28 cellular contexts compared by ENCODE assay signal in genomic region chr3:144242797-144243196, GRCh38.
"Had no signal": no experiment of that assay in that cellular context is flagged by ENCODE, and none has a peak within 500 bp of the region (broad histone marks: within the 10 kb centered on the region; RNA-seq: fewer than 3 reads in every experiment).

No MANE protein-coding gene starts in this region.

- H3K9me3 Mint-ChIP-seq: nephron progenitor cell; neural progenitor cell; stimulated activated effector memory CD8-positive, alpha-beta T cell treated with anti-CD3 and anti-CD28 coated beads, Interleukin-12 subunit alpha, Interleukin-12 subunit beta, amount 100 ng/mL, for 72 hours; stimulated activated naive B cell treated with anti-CD40 and anti-IgM and Interleukin-4, amounts not matched to agents 10 μg/mL and 1 μg/mL and 100 μg/mL, for 72 hours; stimulated activated naive CD8-positive, alpha-beta T cell treated with anti-CD3 and anti-CD28 coated beads, Interleukin-15, Interleukin-2, amounts not matched to agents 100 ng/mL and 50 ng/mL, for 24 hours had no signal

- H3K36me3 Mint-ChIP-seq: natural killer cell; neural progenitor cell; stimulated activated effector memory CD8-positive, alpha-beta T cell treated with anti-CD3 and anti-CD28 coated beads, Interleukin-12 subunit alpha, Interleukin-12 subunit beta, amount 100 ng/mL, for 72 hours; stimulated activated naive B cell treated with anti-CD40 and anti-IgM and Interleukin-4, amounts not matched to agents 10 μg/mL and 1 μg/mL and 100 μg/mL, for 72 hours had no signal

- H3K9ac ChIP-seq: neural progenitor cell, parathyroid adenoma had no signal

- H3K27me3 Mint-ChIP-seq: progenitor cell of endocrine pancreas; stimulated activated naive CD8-positive, alpha-beta T cell treated with anti-CD3 and anti-CD28 coated beads, Interleukin-15, Interleukin-2, amounts not matched to agents 100 ng/mL and 50 ng/mL, for 24 hours had no signal

- H2AFZ ChIP-seq: neural progenitor cell, parathyroid adenoma had no signal

- H3K27me3 ChIP-seq: neural progenitor cell, ovary, right lobe of liver, sigmoid colon, stomach, thyroid gland, tibial nerve, upper lobe of left lung, vagina had no signal

- H3K79me2 ChIP-seq: parathyroid adenoma had no signal

- ATAC-seq: natural killer cell; psoas muscle; right lobe of liver; stimulated activated effector memory CD8-positive, alpha-beta T cell treated with anti-CD3 and anti-CD28 coated beads, Interleukin-12 subunit alpha, Interleukin-12 subunit beta, amount 100 ng/mL, for 72 hours; stimulated activated naive B cell treated with anti-CD40 and anti-IgM and Interleukin-4, amounts not matched to agents 10 μg/mL and 1 μg/mL and 100 μg/mL, for 72 hours had no signal

- H3K9me3 ChIP-seq: ovary, psoas muscle, right lobe of liver, sigmoid colon, stomach, thoracic aorta, thyroid gland, tibial nerve, upper lobe of left lung, vagina had no signal

- H3K4me3 Mint-ChIP-seq: natural killer cell; nephron progenitor cell; neural progenitor cell; stimulated activated effector memory CD8-positive, alpha-beta T cell treated with anti-CD3 and anti-CD28 coated beads, Interleukin-12 subunit alpha, Interleukin-12 subunit beta, amount 100 ng/mL, for 72 hours; stimulated activated naive B cell treated with anti-CD40 and anti-IgM and Interleukin-4, amounts not matched to agents 10 μg/mL and 1 μg/mL and 100 μg/mL, for 72 hours; stimulated activated naive CD8-positive, alpha-beta T cell treated with anti-CD3 and anti-CD28 coated beads, Interleukin-15, Interleukin-2, amounts not matched to agents 100 ng/mL and 50 ng/mL, for 24 hours had no signal

- H3K4me1 Mint-ChIP-seq: natural killer cell; neural progenitor cell; stimulated activated effector memory CD8-positive, alpha-beta T cell treated with anti-CD3 and anti-CD28 coated beads, Interleukin-12 subunit alpha, Interleukin-12 subunit beta, amount 100 ng/mL, for 72 hours; stimulated activated naive B cell treated with anti-CD40 and anti-IgM and Interleukin-4, amounts not matched to agents 10 μg/mL and 1 μg/mL and 100 μg/mL, for 72 hours had no signal

- H3K27ac ChIP-seq: neural progenitor cell, ovary, parathyroid adenoma, psoas muscle, right lobe of liver, stomach, thoracic aorta, thyroid gland, tibial nerve, upper lobe of left lung, vagina had no signal

- H3K4me3 ChIP-seq: neural progenitor cell, ovary, psoas muscle, right lobe of liver, sigmoid colon, stomach, thoracic aorta, thyroid gland, tibial nerve, upper lobe of left lung, vagina had no signal

- DNase-seq: natural killer cell; nephron progenitor cell; occipital lobe; ovary; posterior cingulate gyrus; psoas muscle; right cardiac atrium; right lobe of liver; sigmoid colon; small intestine; stimulated activated CD4-positive, alpha-beta T cell treated with anti-CD3 and anti-CD28 coated beads, Interleukin-15, amount 100 ng/mL, for 24 hours; stimulated activated CD4-positive, alpha-beta T cell treated with anti-CD3 and anti-CD28 coated beads, Interleukin-2, amount 100 ng/mL, for 24 hours; stimulated activated CD4-positive, alpha-beta T cell treated with anti-CD3 and anti-CD28 coated beads, Interleukin-2, amount 100 ng/mL, for 48 hours; stimulated activated CD4-positive, alpha-beta T cell treated with anti-CD3 and anti-CD28 coated beads, Interleukin-4, amount 100 ng/mL, for 24 hours; stimulated activated naive B cell treated with anti-CD40 and anti-IgM and Interleukin-4, amounts not matched to agents 10 μg/mL and 1 μg/mL and 100 μg/mL, for 72 hours; stimulated activated naive CD4-positive, alpha-beta T cell treated with Interleukin-2 at 50 U/mL for 16 hours; stomach; thyroid gland; trophoblast cell; upper lobe of left lung had no signal

- H3K4me2 ChIP-seq: neural progenitor cell had no signal

- H3K27ac Mint-ChIP-seq: natural killer cell; nephron progenitor cell; neural progenitor cell; progenitor cell of endocrine pancreas; stimulated activated effector memory CD8-positive, alpha-beta T cell treated with anti-CD3 and anti-CD28 coated beads, Interleukin-12 subunit alpha, Interleukin-12 subunit beta, amount 100 ng/mL, for 72 hours; stimulated activated naive B cell treated with anti-CD40 and anti-IgM and Interleukin-4, amounts not matched to agents 10 μg/mL and 1 μg/mL and 100 μg/mL, for 72 hours; stimulated activated naive CD8-positive, alpha-beta T cell treated with anti-CD3 and anti-CD28 coated beads, Interleukin-15, Interleukin-2, amounts not matched to agents 100 ng/mL and 50 ng/mL, for 24 hours had no signal

- H3K36me3 ChIP-seq: neural progenitor cell, ovary, right lobe of liver, sigmoid colon, stomach, thoracic aorta, thyroid gland, tibial nerve, upper lobe of left lung, vagina had no signal
